Comparison of ENCODE assay signal across 19 cellular contexts in genomic region chr1:81681104-81681503, GRCh38.
DNase-seq lines count a peak whose midpoint lies in the region; ATAC-seq, FAIRE-seq and TF ChIP-seq lines count a peak whose summit lies in the region.
"Had no signal": no experiment of that assay in that cellular context is flagged by ENCODE, and none has a peak within 500 bp of the region (broad histone marks: within the 10 kb centered on the region; RNA-seq: fewer than 3 reads in every experiment).

No MANE protein-coding gene starts in this region.

- no peaks in the 10 kb centered on the region for H3K79me2 ChIP-seq in ACC112 (ENCODE audit: control insufficient read depth, insufficient read depth, low read length, unreplicated experiment)

- DNase-seq in WTC11 (ENCODE audit: low spot score) (no peak), mesenchymal stem cell (no peak), sciatic nerve (ENCODE audit: low spot score) (no peak), GM19239 (ENCODE audit: insufficient read length, low spot score) (no peak), Ammon's horn (ENCODE audit: low spot score) (no peak)
- DNase-seq in stimulated activated effector memory CD8-positive, alpha-beta T cell treated with anti-CD3 and anti-CD28 coated beads, Interleukin-12 subunit alpha, Interleukin-12 subunit beta, amount 100 ng/mL, for 72 hours (ENCODE audit: low spot score in 2 of 2), result no peak
- DNase-seq: activated CD8-positive, alpha-beta memory T cell treated with anti-CD3 and anti-CD28 coated beads, Interleukin-2, amount 10 ng/mL, durations not matched to agents 7 days and 5 days; activated gamma-delta T cell; NCI-H146; NCI-H510A; OCI-M1; sigmoid colon; stimulated activated CD4-positive, alpha-beta T cell treated with anti-CD3 and anti-CD28 coated beads, Interleukin-4, amount 100 ng/mL, for 1 hour; WERI-Rb-1 had no signal

- peak overlapping the region; percentile 39 for H3K4me3 Mint-ChIP-seq in WTC11
- H3K4me3 Mint-ChIP-seq in stimulated activated effector memory CD8-positive, alpha-beta T cell treated with anti-CD3 and anti-CD28 coated beads, Interleukin-12 subunit alpha, Interleukin-12 subunit beta, amount 100 ng/mL, for 72 hours, result no peak overlapping the region
- H3K4me3 Mint-ChIP-seq: activated CD8-positive, alpha-beta memory T cell treated with anti-CD3 and anti-CD28 coated beads, Interleukin-2, amount 10 ng/mL, durations not matched to agents 7 days and 5 days; B cell had no signal

- H2BK15ac ChIP-seq in mesenchymal stem cell (ENCODE audit: low read depth, poor library complexity, severe bottlenecking), result no peak overlapping the region

- H3K4me1 ChIP-seq in ACC112 (ENCODE audit: control insufficient read depth, insufficient read depth, low read length, unreplicated experiment) (peaks cover 36% of the 10 kb centered on the region), mesenchymal stem cell (ENCODE audit: control insufficient read depth, insufficient read depth, low read depth, low read length) (no peaks in the 10 kb centered on the region)

- H3K27ac Mint-ChIP-seq in WTC11, result peak overlapping the region; percentile 99
- no peak overlapping the region for H3K27ac Mint-ChIP-seq in stimulated activated effector memory CD8-positive, alpha-beta T cell treated with anti-CD3 and anti-CD28 coated beads, Interleukin-12 subunit alpha, Interleukin-12 subunit beta, amount 100 ng/mL, for 72 hours
- H3K27ac Mint-ChIP-seq: activated CD8-positive, alpha-beta memory T cell treated with anti-CD3 and anti-CD28 coated beads, Interleukin-2, amount 10 ng/mL, durations not matched to agents 7 days and 5 days; B cell had no signal

- POLR2A ChIA-PET in WTC11 (lab: Charles Lee), result interaction anchor here (1.0 kb wide), 1 partner anchor 120 kb away, joined by 3 read pairs; the partner anchor contains the start of gene ADGRL2

- TF ChIP-seq CTCF in WTC11 (IDR thresholded peaks at IDR 0.05), result no peak

- H3K4me3 ChIP-seq in ACC112 (ENCODE audit: low read depth, low read length), result peak overlapping the region; percentile 59
- H3K4me3 ChIP-seq in mesenchymal stem cell (ENCODE audit: insufficient read depth in 1 of 2, low read depth in 1 of 2, low read length in 2 of 2), result peak overlapping the region in 1 of 2 experiments; percentile 36

- FAIRE-seq in GM19239 (lab: Jason Lieb, UNC), result no peak

- H4K8ac ChIP-seq in mesenchymal stem cell (ENCODE audit: low read length), result no peak overlapping the region

- peak overlapping the region; percentile 1 for H3K9ac ChIP-seq in mesenchymal stem cell (ENCODE audit: low read length)
- H3K9ac ChIP-seq: KMS-11 had no signal

- ATAC-seq in GM21529 (IDR thresholded peaks at IDR 0.05; ENCODE audit: unreplicated experiment), result peak; percentile 39
- ATAC-seq in WTC11, result peak; percentile 14; the same call in 1 of the 2 replicates
- no peak for ATAC-seq in sciatic nerve
- ATAC-seq in stimulated activated effector memory CD8-positive, alpha-beta T cell treated with anti-CD3 and anti-CD28 coated beads, Interleukin-12 subunit alpha, Interleukin-12 subunit beta, amount 100 ng/mL, for 72 hours, result no peak
- ATAC-seq: activated CD8-positive, alpha-beta memory T cell treated with anti-CD3 and anti-CD28 coated beads, Interleukin-2, amount 10 ng/mL, durations not matched to agents 7 days and 5 days had no signal

- H2BK120ac ChIP-seq in mesenchymal stem cell (ENCODE audit: low read depth, low read length), result no peak overlapping the region

- intact Hi-C loops in sciatic nerve (cut with DNase I), result no loop called here

- H4K91ac ChIP-seq in mesenchymal stem cell (ENCODE audit: low read length), result no peak overlapping the region

- no peak overlapping the region for H3K4me2 ChIP-seq in mesenchymal stem cell (ENCODE audit: low read length, poor library complexity, severe bottlenecking)
- H3K4me2 ChIP-seq: KMS-11 had no signal

- peaks cover 17% of the 10 kb centered on the region for H3K36me3 Mint-ChIP-seq in WTC11
- no peaks in the 10 kb centered on the region for H3K36me3 Mint-ChIP-seq in stimulated activated effector memory CD8-positive, alpha-beta T cell treated with anti-CD3 and anti-CD28 coated beads, Interleukin-12 subunit alpha, Interleukin-12 subunit beta, amount 100 ng/mL, for 72 hours
- H3K36me3 Mint-ChIP-seq: activated CD8-positive, alpha-beta memory T cell treated with anti-CD3 and anti-CD28 coated beads, Interleukin-2, amount 10 ng/mL, durations not matched to agents 7 days and 5 days had no signal

- no peaks in the 10 kb centered on the region for H3K27me3 Mint-ChIP-seq in WTC11 (ENCODE audit: low read depth)
- H3K27me3 Mint-ChIP-seq: activated CD8-positive, alpha-beta memory T cell treated with anti-CD3 and anti-CD28 coated beads, Interleukin-2, amount 10 ng/mL, durations not matched to agents 7 days and 5 days; B cell had no signal

- H2AFZ ChIP-seq in ACC112 (ENCODE audit: low read length, unreplicated experiment), result peak overlapping the region; percentile 82
- no peak overlapping the region for H2AFZ ChIP-seq in mesenchymal stem cell (ENCODE audit: low read depth, low read length)

- H2BK5ac ChIP-seq in mesenchymal stem cell (ENCODE audit: low read depth, low read length, poor library complexity, severe bottlenecking), result no peak overlapping the region

- no peaks in the 10 kb centered on the region for H3K79me1 ChIP-seq in mesenchymal stem cell (replicated peaks; ENCODE audit: low read length, poor library complexity, severe bottlenecking)

- peaks cover 18% of the 10 kb centered on the region for H3K9me3 Mint-ChIP-seq in WTC11
- peaks cover 19% of the 10 kb centered on the region for H3K9me3 Mint-ChIP-seq in stimulated activated effector memory CD8-positive, alpha-beta T cell treated with anti-CD3 and anti-CD28 coated beads, Interleukin-12 subunit alpha, Interleukin-12 subunit beta, amount 100 ng/mL, for 72 hours

- H3K36me3 ChIP-seq in ACC112 (ENCODE audit: insufficient read depth, low read length) (no peaks in the 10 kb centered on the region), mesenchymal stem cell (ENCODE audit: control insufficient read depth in 1 of 2, insufficient read depth in 2 of 2, low read depth in 1 of 2, low read length in 2 of 2) (no peaks in the 10 kb centered on the region)
- H3K36me3 ChIP-seq: sigmoid colon, tibial nerve, WERI-Rb-1 had no signal

- CTCF ChIA-PET in WTC11 (lab: Charles Lee), result no interaction called here

- H3K18ac ChIP-seq in mesenchymal stem cell (ENCODE audit: low read depth in 1 of 2, low read length in 2 of 2), result no peak overlapping the region

- WGBS in mesenchymal stem cell, result 20% methylated on average over 1 of the region's 2 CpGs

- no peak overlapping the region for H3K23ac ChIP-seq in mesenchymal stem cell (ENCODE audit: low read length in 2 of 2)

- H3K4me1 Mint-ChIP-seq in WTC11, result peaks cover 65% of the 10 kb centered on the region
- no peaks in the 10 kb centered on the region for H3K4me1 Mint-ChIP-seq in stimulated activated effector memory CD8-positive, alpha-beta T cell treated with anti-CD3 and anti-CD28 coated beads, Interleukin-12 subunit alpha, Interleukin-12 subunit beta, amount 100 ng/mL, for 72 hours
- H3K4me1 Mint-ChIP-seq: activated CD8-positive, alpha-beta memory T cell treated with anti-CD3 and anti-CD28 coated beads, Interleukin-2, amount 10 ng/mL, durations not matched to agents 7 days and 5 days; B cell had no signal

- no peak overlapping the region for H2BK12ac ChIP-seq in mesenchymal stem cell (ENCODE audit: low read length in 2 of 2)

- H2AK5ac ChIP-seq in mesenchymal stem cell (ENCODE audit: low read length, severe bottlenecking), result no peak overlapping the region

- H3K27me3 ChIP-seq in ACC112 (ENCODE audit: insufficient read depth, low read length), result no peaks in the 10 kb centered on the region
- no peaks in the 10 kb centered on the region for H3K27me3 ChIP-seq in mesenchymal stem cell (ENCODE audit: control insufficient read depth in 1 of 2, insufficient read depth in 1 of 2, low read length in 2 of 2)
- H3K27me3 ChIP-seq: sigmoid colon, tibial nerve had no signal

- H3K14ac ChIP-seq in mesenchymal stem cell (ENCODE audit: low read length in 2 of 2), result no peak overlapping the region

- H3K27ac ChIP-seq in ACC112 (ENCODE audit: low read depth, low read length) (peak overlapping the region; percentile 51), mesenchymal stem cell (ENCODE audit: low read length, poor library complexity, severe bottlenecking) (no peak overlapping the region)
- H3K27ac ChIP-seq: KMS-11, sigmoid colon, WERI-Rb-1 had no signal

- no peak overlapping the region for H3K4ac ChIP-seq in mesenchymal stem cell (ENCODE audit: low read depth in 1 of 2, low read length in 2 of 2)

- H3K9me3 ChIP-seq in mesenchymal stem cell (ENCODE audit: control insufficient read depth, low read length), result no peaks in the 10 kb centered on the region

TF ChIP-seq in WTC11, 78 proteins besides CTCF, POLR2A, EP300 and RAD21:
- TF ChIP-seq, protein P1, sequence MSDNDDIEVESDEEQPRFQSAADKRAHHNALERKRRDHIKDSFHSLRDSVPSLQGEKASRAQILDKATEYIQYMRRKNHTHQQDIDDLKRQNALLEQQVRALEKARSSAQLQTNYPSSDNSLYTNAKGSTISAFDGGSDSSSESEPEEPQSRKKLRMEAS (CRISPR knock-in tag; IDR thresholded peaks at IDR 0.05), result peak; percentile 49
- TF ChIP-seq IRF1 (CRISPR knock-in tag; IDR thresholded peaks at IDR 0.05), result no peak

Comparison
In these comparisons a context has a peak if more than half of its experiments do, and no peak if none do; other contexts are left out.
1. ATAC-seq: peak in GM21529 (single experiment) and WTC11 (single experiment); none in sciatic nerve (single experiment) and stimulated activated effector memory CD8-positive, alpha-beta T cell treated with anti-CD3 and anti-CD28 coated beads, Interleukin-12 subunit alpha, Interleukin-12 subunit beta, amount 100 ng/mL, for 72 hours (single experiment).